8 cellular contexts compared by ENCODE assay signal in the genomic region with DNA sequence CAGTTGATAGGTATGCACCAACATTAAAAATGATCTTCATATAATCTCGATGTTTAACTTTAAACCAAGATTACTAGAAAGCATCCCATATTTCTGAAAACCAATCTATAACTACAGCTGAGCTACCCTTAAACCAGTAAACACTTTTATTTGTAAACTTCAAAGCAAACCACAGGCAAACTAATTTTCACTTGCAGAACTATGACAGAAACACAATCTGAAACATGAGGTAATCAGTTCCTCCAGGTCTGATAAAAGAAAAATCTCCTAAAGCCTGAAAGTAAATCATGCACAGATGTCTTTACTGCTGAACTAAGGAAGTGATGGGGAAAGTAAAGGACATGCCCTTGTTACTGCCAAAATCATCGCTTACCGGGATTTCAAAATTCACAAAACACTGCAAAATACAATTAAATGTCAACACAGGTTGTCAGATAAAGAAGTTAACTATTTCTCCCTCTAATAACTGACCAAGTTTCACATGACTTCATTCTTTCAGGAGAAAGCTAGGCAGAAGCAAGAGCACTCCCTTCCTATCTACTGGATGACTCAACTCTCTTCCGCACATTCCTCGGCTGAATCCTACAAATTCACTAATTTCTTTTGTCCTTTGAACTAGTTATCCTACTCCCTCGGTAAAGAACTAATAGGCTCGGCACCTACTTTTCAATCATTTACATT. TPM values are rescaled to one million over a fixed set of nuclear protein-coding genes. Genes with fewer than 3 reads are reported as not detected.
DNase-seq lines count a peak whose midpoint lies in the region; ATAC-seq and TF ChIP-seq lines count a peak whose summit lies in the region.

No MANE protein-coding gene starts in this region.

- H3K27me3 ChIP-seq in kidney epithelial cell (ENCODE audit: control insufficient read depth, insufficient read depth, low read length) (no peaks in the 10 kb centered on the region), subcutaneous abdominal adipose tissue (ENCODE audit: control insufficient read depth in 5 of 5, insufficient read depth in 4 of 5, low read length in 5 of 5) (no peaks in the 10 kb centered on the region)

- no peaks in the 10 kb centered on the region for H3K9me3 Mint-ChIP-seq in activated T-cell treated with anti-CD3 and anti-CD28 coated beads, Interleukin-2, amount 50 U/mL, for 4 hours

- peaks cover 4 to 41% (median 32%) of the 10 kb centered on the region in 5 donors for H3K4me1 ChIP-seq in subcutaneous abdominal adipose tissue (ENCODE audit: control insufficient read depth in 5 of 5, insufficient read depth in 5 of 5, low read length in 5 of 5)
- H3K4me1 ChIP-seq in mucosa of descending colon (ENCODE audit: low read depth): peaks cover 17% of the 10 kb centered on the region

- peak overlapping the region; percentile 88 for H3K4me3 ChIP-seq in kidney epithelial cell (ENCODE audit: low read depth, low read length)
- H3K4me3 ChIP-seq in subcutaneous abdominal adipose tissue (ENCODE audit: low read depth in 1 of 5, low read length in 5 of 5): peak overlapping the region; percentile 63 to 76 (median 71)
- H3K4me3 ChIP-seq in mucosa of descending colon: no peak overlapping the region

- no peaks in the 10 kb centered on the region for H3K9me3 ChIP-seq in KOPT-K1 (ENCODE audit: insufficient read depth, low read length, poor library complexity, severe bottlenecking)
- no peaks in the 10 kb centered on the region for H3K9me3 ChIP-seq in subcutaneous abdominal adipose tissue (ENCODE audit: control insufficient read depth in 5 of 5, low read length in 5 of 5)
- no peaks in the 10 kb centered on the region for H3K9me3 ChIP-seq in mucosa of descending colon

- no peak for DNase-seq in activated T-cell treated with anti-CD3 and anti-CD28 coated beads, Interleukin-2, amount 50 U/mL, for 4 hours
- DNase-seq in activated T-cell treated with anti-CD3 and anti-CD28 coated beads for 4 hours (no peak), amniotic stem cell (lab: John Stamatoyannopoulos, UW) (peak; percentile 37), kidney epithelial cell (ENCODE audit: low read depth) (peak; percentile 50), mucosa of descending colon (no peak)
- no peak for DNase-seq in stimulated activated CD4-positive, alpha-beta T cell treated with anti-CD3 and anti-CD28 coated beads, Interleukin-2, amount 100 ng/mL, for 48 hours

- TF ChIP-seq CTCF in kidney epithelial cell (IDR thresholded peaks at IDR 0.05; ENCODE audit: insufficient read depth, low read length, poor library complexity, severe bottlenecking): no peak
- TF ChIP-seq CTCF in mucosa of descending colon (IDR thresholded peaks at IDR 0.05): no peak

- peaks cover 8% of the 10 kb centered on the region for H3K36me3 Mint-ChIP-seq in activated T-cell treated with anti-CD3 and anti-CD28 coated beads, Interleukin-2, amount 50 U/mL, for 4 hours (ENCODE audit: insufficient read depth)

- ATAC-seq in activated T-cell treated with anti-CD3 and anti-CD28 coated beads, Interleukin-2, amount 50 U/mL, for 4 hours: peak in 1 of 2 donors; percentile 4
- ATAC-seq in mucosa of descending colon: no peak

- H3K27ac ChIP-seq in KOPT-K1 (ENCODE audit: low read depth, low read length, poor library complexity, severe bottlenecking): peak overlapping the region; percentile 91
- peak overlapping the region; percentile 95 for H3K27ac ChIP-seq in subcutaneous abdominal adipose tissue (ENCODE audit: low read depth, low read length)

- H3K9ac ChIP-seq in subcutaneous abdominal adipose tissue (ENCODE audit: low read length in 5 of 5): peak overlapping the region; percentile 91 to 96 (median 94)

- peak overlapping the region; percentile 87 for H3K4me3 Mint-ChIP-seq in activated T-cell treated with anti-CD3 and anti-CD28 coated beads, Interleukin-2, amount 50 U/mL, for 4 hours

- peaks cover 37% of the 10 kb centered on the region for H3K4me1 Mint-ChIP-seq in activated T-cell treated with anti-CD3 and anti-CD28 coated beads, Interleukin-2, amount 50 U/mL, for 4 hours (ENCODE audit: low read depth)

- H3K36me3 ChIP-seq in KOPT-K1 (ENCODE audit: insufficient read depth, low read length): no peaks in the 10 kb centered on the region
- no peaks in the 10 kb centered on the region for H3K36me3 ChIP-seq in kidney epithelial cell (ENCODE audit: control insufficient read depth, insufficient read depth, low read length)
- H3K36me3 ChIP-seq in subcutaneous abdominal adipose tissue (ENCODE audit: control insufficient read depth in 5 of 5, insufficient read depth in 5 of 5, low read length in 5 of 5): no peaks in the 10 kb centered on the region
- H3K36me3 ChIP-seq in mucosa of descending colon (ENCODE audit: low read depth): no peaks in the 10 kb centered on the region

- no peaks in the 10 kb centered on the region for H3K27me3 Mint-ChIP-seq in activated T-cell treated with anti-CD3 and anti-CD28 coated beads, Interleukin-2, amount 50 U/mL, for 4 hours (ENCODE audit: low read depth)

- intact Hi-C loops in mucosa of descending colon (cut with DNase I, micrococcal nuclease): no loop called here

RNA-seq across cellular contexts. Expression of a gene that starts 1.5 kb away (rescaled TPM):
- total RNA-seq in activated T-cell treated with anti-CD3 and anti-CD28 coated beads, Interleukin-2, amount 50 U/mL, for 4 hours: 10 to 100 TPM; 20.1 to 25.7 (median 23.6) TPM
- 9.2 TPM in 2 replicates for total RNA-seq in kidney epithelial cell
- total RNA-seq in mucosa of descending colon: 10 to 100 TPM; 34.2 to 35.8 (median 34.6) TPM

Comparison
In these comparisons a context has a peak if more than half of its experiments do, and no peak if none do; other contexts are left out.
1. DNase-seq: peak in amniotic stem cell (single experiment) and kidney epithelial cell (single experiment); none in activated T-cell treated with anti-CD3 and anti-CD28 coated beads, Interleukin-2, amount 50 U/mL, for 4 hours (single experiment), activated T-cell treated with anti-CD3 and anti-CD28 coated beads for 4 hours (single experiment), stimulated activated CD4-positive, alpha-beta T cell treated with anti-CD3 and anti-CD28 coated beads, Interleukin-2, amount 100 ng/mL, for 48 hours (0 of 2) and mucosa of descending colon (0 of 3).